In genomic region chr7:130385600-130386066, GRCh38 we compare ENCODE assay signal across 1 cellular context.
TF ChIP-seq lines count a peak whose summit lies in the region.

No MANE protein-coding gene starts in this region.

TF ChIP-seq in IMR-90, 13 proteins besides CTCF, POLR2A, EP300 and RAD21:
- no peak for TF ChIP-seq RFX5 (IDR thresholded peaks at IDR 0.05; ENCODE audit: low read depth, low read length)
- TF ChIP-seq BHLHE40 (IDR thresholded peaks at IDR 0.05; ENCODE audit: low read depth, low read length), result no peak
- TF ChIP-seq FOS (IDR thresholded peaks at IDR 0.05; ENCODE audit: low read depth, low read length), result no peak
- TF ChIP-seq USF2 (IDR thresholded peaks at IDR 0.05; ENCODE audit: low read depth, low read length), result no peak
- no peak for TF ChIP-seq MAFK (IDR thresholded peaks at IDR 0.05; ENCODE audit: low read depth, low read length)
- TF ChIP-seq MAZ (IDR thresholded peaks at IDR 0.05; ENCODE audit: borderline replicate concordance, low read depth, low read length), result no peak
- no peak for TF ChIP-seq RCOR1 (IDR thresholded peaks at IDR 0.05; ENCODE audit: insufficient replicate concordance, low read length)
- TF ChIP-seq MXI1 (IDR thresholded peaks at IDR 0.05; ENCODE audit: borderline replicate concordance, low read depth, low read length), result no peak
- no peak for TF ChIP-seq CEBPB (IDR thresholded peaks at IDR 0.05; ENCODE audit: low read depth, low read length)
- no peak for TF ChIP-seq CHD1 (IDR thresholded peaks at IDR 0.05; ENCODE audit: low read depth, low read length)
